17 cellular contexts compared by ENCODE assay signal in genomic region chr2:16727256-16727655, GRCh38.
DNase-seq lines count a peak whose midpoint lies in the region; ATAC-seq and TF ChIP-seq lines count a peak whose summit lies in the region.
"Had no signal": no experiment of that assay in that cellular context is flagged by ENCODE, and none has a peak within 500 bp of the region (broad histone marks: within the 10 kb centered on the region; RNA-seq: fewer than 3 reads in every experiment).

No MANE protein-coding gene starts in this region.

- no peaks in the 10 kb centered on the region for H4K20me1 ChIP-seq in hepatocyte (ENCODE audit: insufficient read depth, poor library complexity, severe bottlenecking)

- peaks cover 3% of the 10 kb centered on the region for H3K27me3 ChIP-seq in hepatocyte

- H3K4me1 Mint-ChIP-seq in activated naive CD8-positive, alpha-beta T cell treated with anti-CD3 and anti-CD28 coated beads, Interleukin-2, amount 50 U/mL, for 24 hours = peaks cover 26% of the 10 kb centered on the region
- H3K4me1 Mint-ChIP-seq: activated T-helper 17 cell treated with anti-CD3 and anti-CD28 coated beads, Interleukin-2, amount 50 U/mL, for 72 hours; CD4-positive, CD25-positive, alpha-beta regulatory T cell; central memory CD8-positive, alpha-beta T cell had no signal

- H3K4me1 ChIP-seq in hepatocyte (ENCODE audit: insufficient read depth) = no peaks in the 10 kb centered on the region

- no peaks in the 10 kb centered on the region for H3K9me2 ChIP-seq in hepatocyte (replicated peaks; ENCODE audit: insufficient read depth)

- no peaks in the 10 kb centered on the region for H3K36me3 ChIP-seq in hepatocyte (replicated peaks; ENCODE audit: insufficient read depth, low read depth)
- H3K36me3 ChIP-seq: pancreas had no signal

- H3K9me3 ChIP-seq in hepatocyte (ENCODE audit: low read depth) = no peaks in the 10 kb centered on the region
- H3K9me3 ChIP-seq: pancreas had no signal

- H3K4me2 ChIP-seq in hepatocyte = no peak overlapping the region

- no peak overlapping the region for H3K27ac Mint-ChIP-seq in activated naive CD8-positive, alpha-beta T cell treated with anti-CD3 and anti-CD28 coated beads, Interleukin-2, amount 50 U/mL, for 24 hours
- H3K27ac Mint-ChIP-seq: activated CD4-positive, alpha-beta T cell treated with anti-CD3 and anti-CD28 coated beads, Interleukin-2, amount 10 ng/mL, durations not matched to agents 24 days and 14 days; activated T-helper 17 cell treated with anti-CD3 and anti-CD28 coated beads, Interleukin-2, amount 50 U/mL, for 72 hours; CD4-positive, CD25-positive, alpha-beta regulatory T cell had no signal

- no peak overlapping the region for H2AFZ ChIP-seq in hepatocyte

- H3K27me3 Mint-ChIP-seq in activated naive CD8-positive, alpha-beta T cell treated with anti-CD3 and anti-CD28 coated beads, Interleukin-2, amount 50 U/mL, for 24 hours = peaks cover 17% of the 10 kb centered on the region
- H3K27me3 Mint-ChIP-seq: activated CD4-positive, alpha-beta T cell treated with anti-CD3 and anti-CD28 coated beads, Interleukin-2, amount 10 ng/mL, durations not matched to agents 24 days and 14 days; CD4-positive, CD25-positive, alpha-beta regulatory T cell had no signal

- H3K36me3 Mint-ChIP-seq in activated naive CD8-positive, alpha-beta T cell treated with anti-CD3 and anti-CD28 coated beads, Interleukin-2, amount 50 U/mL, for 24 hours (ENCODE audit: low read depth) = no peaks in the 10 kb centered on the region
- H3K36me3 Mint-ChIP-seq: CD4-positive, CD25-positive, alpha-beta regulatory T cell had no signal

- TF ChIP-seq CTCF in VCaP (conservative IDR thresholded peaks at IDR 0.05) = 0 out of 2 replicates have a peak, but pooled peaks have one; percentile 10
- TF ChIP-seq CTCF in fibroblast of the aortic adventitia (IDR thresholded peaks at IDR 0.05; ENCODE audit: insufficient read depth, low read length) = no peak
- TF ChIP-seq CTCF in omental fat pad (IDR thresholded peaks at IDR 0.05) = no peak
- TF ChIP-seq CTCF in hepatocyte (IDR thresholded peaks at IDR 0.05; ENCODE audit: poor library complexity) = no peak

- H3K79me2 ChIP-seq in hepatocyte = no peaks in the 10 kb centered on the region

- H3K27ac ChIP-seq in VCaP (no peak overlapping the region), hepatocyte (no peak overlapping the region)
- H3K27ac ChIP-seq: pancreas had no signal

- H3K4me3 ChIP-seq in fibroblast of the aortic adventitia (ENCODE audit: low read depth, low read length) (no peak overlapping the region), hepatocyte (no peak overlapping the region)
- H3K4me3 ChIP-seq: pancreas had no signal

- ATAC-seq in omental fat pad (ENCODE audit: low FRiP score) = peak; percentile 58
- ATAC-seq in activated naive CD8-positive, alpha-beta T cell treated with anti-CD3 and anti-CD28 coated beads, Interleukin-2, amount 50 U/mL, for 24 hours = no peak
- ATAC-seq in HG03354 (IDR thresholded peaks at IDR 0.05; ENCODE audit: poor library complexity, severe bottlenecking, unreplicated experiment) = no peak
- ATAC-seq in GM18907 (IDR thresholded peaks at IDR 0.05; ENCODE audit: unreplicated experiment) = no peak
- ATAC-seq: activated T-helper 17 cell treated with anti-CD3 and anti-CD28 coated beads, Interleukin-2, amount 50 U/mL, for 72 hours; stimulated activated naive CD8-positive, alpha-beta T cell treated with anti-CD3 and anti-CD28 coated beads, Interleukin-15, Interleukin-2, amounts not matched to agents 100 U/mL and 50 U/mL, for 24 hours had no signal

- no peaks in the 10 kb centered on the region for H3K9me3 Mint-ChIP-seq in activated naive CD8-positive, alpha-beta T cell treated with anti-CD3 and anti-CD28 coated beads, Interleukin-2, amount 50 U/mL, for 24 hours
- H3K9me3 Mint-ChIP-seq: activated CD4-positive, alpha-beta T cell treated with anti-CD3 and anti-CD28 coated beads, Interleukin-2, amount 10 ng/mL, durations not matched to agents 24 days and 14 days; activated T-helper 17 cell treated with anti-CD3 and anti-CD28 coated beads, Interleukin-2, amount 50 U/mL, for 72 hours; central memory CD8-positive, alpha-beta T cell had no signal

- no peak overlapping the region for H3K4me3 Mint-ChIP-seq in activated naive CD8-positive, alpha-beta T cell treated with anti-CD3 and anti-CD28 coated beads, Interleukin-2, amount 50 U/mL, for 24 hours
- H3K4me3 Mint-ChIP-seq: activated CD4-positive, alpha-beta T cell treated with anti-CD3 and anti-CD28 coated beads, Interleukin-2, amount 10 ng/mL, durations not matched to agents 24 days and 14 days; activated T-helper 17 cell treated with anti-CD3 and anti-CD28 coated beads, Interleukin-2, amount 50 U/mL, for 72 hours; CD4-positive, CD25-positive, alpha-beta regulatory T cell; central memory CD8-positive, alpha-beta T cell had no signal

- in situ Hi-C loops in G401 (cut with HindIII; ENCODE audit: low sequenced_read_pairs) = no loop called here

- WGBS in hepatocyte (ENCODE audit: low lambda C conversion rate, missing lambda C conversion rate) = 82% methylated on average over 4 of the region's 4 CpGs

- DNase-seq in G401 (ENCODE audit: low spot score) = peak; percentile 19
- DNase-seq in fibroblast of the aortic adventitia (ENCODE audit: low read depth) = peak; percentile 0
- DNase-seq in omental fat pad (ENCODE audit: low spot score) = no peak
- DNase-seq in activated naive CD8-positive, alpha-beta T cell treated with anti-CD3 and anti-CD28 coated beads, Interleukin-2, amount 50 U/mL, for 24 hours = no peak
- no peak for DNase-seq in hepatocyte (ENCODE audit: low spot score)
- DNase-seq: activated CD4-positive, alpha-beta T cell treated with anti-CD3 and anti-CD28 coated beads, Interleukin-2, amount 10 ng/mL, durations not matched to agents 24 days and 14 days; CD4-positive, CD25-positive, alpha-beta regulatory T cell; MM.1S; NCI-H524; pancreas; stimulated activated CD4-positive, alpha-beta T cell treated with anti-CD3 and anti-CD28 coated beads, Interleukin-2, amount 100 ng/mL, for 48 hours; stimulated activated naive CD8-positive, alpha-beta T cell treated with anti-CD3 and anti-CD28 coated beads, Interleukin-15, Interleukin-2, amounts not matched to agents 100 U/mL and 50 U/mL, for 24 hours had no signal

Comparison
In these comparisons a context has a peak if more than half of its experiments do, and no peak if none do; other contexts are left out.
1. DNase-seq: peak in G401 (single experiment) and fibroblast of the aortic adventitia (single experiment); none in omental fat pad (single experiment), activated naive CD8-positive, alpha-beta T cell treated with anti-CD3 and anti-CD28 coated beads, Interleukin-2, amount 50 U/mL, for 24 hours (single experiment) and hepatocyte (single experiment).